ENCODE assay signal across 1 cellular context in the genomic region with DNA sequence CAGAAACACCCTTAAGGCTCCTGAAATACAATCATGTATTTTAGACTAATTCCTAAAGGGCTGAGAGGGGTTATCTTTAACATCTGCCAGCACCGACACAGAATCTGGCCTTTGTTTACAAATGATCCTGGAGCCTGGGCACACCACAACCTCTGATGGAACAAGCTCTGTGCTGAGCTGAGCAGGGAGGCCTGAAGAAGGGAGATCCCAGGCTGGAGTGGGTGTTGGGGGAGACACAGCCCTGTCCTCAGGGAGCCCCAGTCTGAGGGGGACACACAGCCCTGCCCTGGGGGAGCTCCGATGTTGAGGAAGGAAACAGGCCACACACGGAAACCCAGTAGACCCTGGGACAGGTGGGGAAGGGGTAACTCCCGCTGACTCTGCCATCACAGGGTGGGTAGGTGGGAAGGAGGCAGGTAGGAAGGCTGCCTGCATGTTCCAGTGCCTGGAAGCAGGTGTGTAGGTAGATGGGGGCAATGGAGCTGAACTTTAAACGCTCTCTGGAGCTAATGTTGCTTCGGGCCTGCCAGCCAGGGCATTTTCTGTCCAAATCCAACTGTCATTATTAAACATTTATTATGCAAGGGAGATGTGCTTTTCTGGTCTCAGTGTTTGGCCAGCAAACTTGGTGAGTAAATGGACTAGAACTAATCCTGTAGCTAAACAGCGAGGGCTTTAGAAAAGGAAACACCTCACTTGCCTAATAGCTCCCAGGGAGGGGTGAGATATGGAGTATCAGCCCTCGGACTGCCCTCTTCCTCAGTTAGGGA.
TF ChIP-seq lines count a peak whose summit lies in the region.

No MANE protein-coding gene starts in this region.

TF ChIP-seq in HepG2, 621 proteins besides CTCF, POLR2A, EP300 and RAD21 (continued from another document):
- TF ChIP-seq, protein P1, sequence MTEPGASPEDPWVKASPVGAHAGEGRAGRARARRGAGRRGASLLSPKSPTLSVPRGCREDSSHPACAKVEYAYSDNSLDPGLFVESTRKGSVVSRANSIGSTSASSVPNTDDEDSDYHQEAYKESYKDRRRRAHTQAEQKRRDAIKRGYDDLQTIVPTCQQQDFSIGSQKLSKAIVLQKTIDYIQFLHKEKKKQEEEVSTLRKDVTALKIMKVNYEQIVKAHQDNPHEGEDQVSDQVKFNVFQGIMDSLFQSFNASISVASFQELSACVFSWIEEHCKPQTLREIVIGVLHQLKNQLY (CRISPR knock-in tag; IDR thresholded peaks at IDR 0.05): no peak
- TF ChIP-seq CHD4 (IDR thresholded peaks at IDR 0.05; ENCODE audit: borderline replicate concordance, low read length) (no peak), SNAPC2 (CRISPR knock-in tag; IDR thresholded peaks at IDR 0.05) (no peak), ZNF614 (CRISPR knock-in tag; IDR thresholded peaks at IDR 0.05; ENCODE audit: borderline replicate concordance) (peak; percentile 37; the same call in 1 of the 2 replicates), ZNF350 (CRISPR knock-in tag; IDR thresholded peaks at IDR 0.05; ENCODE audit: borderline replicate concordance, low read depth) (peak; percentile 23; the same call in 1 of the 2 replicates), JARID2 (CRISPR knock-in tag; IDR thresholded peaks at IDR 0.05; ENCODE audit: insufficient replicate concordance) (no peak), PCBP1 (IDR thresholded peaks at IDR 0.05; ENCODE audit: borderline replicate concordance, low read depth, low read length) (no peak), NFKB2 (CRISPR knock-in tag; IDR thresholded peaks at IDR 0.05; ENCODE audit: borderline replicate concordance) (no peak), MBNL3 (CRISPR knock-in tag; conservative IDR thresholded peaks at IDR 0.05) (no peak), NONO (IDR thresholded peaks at IDR 0.05) (no peak), NONO (CRISPR knock-in tag; conservative IDR thresholded peaks at IDR 0.05) (peak; percentile 67; the same call in 1 of the 2 replicates), ZNF775 (CRISPR knock-in tag; IDR thresholded peaks at IDR 0.05; ENCODE audit: borderline replicate concordance) (0 out of 2 replicates have a peak, but pooled peaks have one; percentile 3), HES4 (CRISPR knock-in tag; IDR thresholded peaks at IDR 0.05; ENCODE audit: borderline replicate concordance) (no peak), NCOA1 (CRISPR knock-in tag; IDR thresholded peaks at IDR 0.05) (no peak), FOXA1 (IDR thresholded peaks at IDR 0.05) (no peak), FOXA1 (CRISPR knock-in tag; IDR thresholded peaks at IDR 0.05) (0 out of 2 replicates have a peak, but pooled peaks have one; percentile 40), ZNF616 (CRISPR knock-in tag; IDR thresholded peaks at IDR 0.05; ENCODE audit: low read depth) (no peak), EEA1 (CRISPR knock-in tag; IDR thresholded peaks at IDR 0.05; ENCODE audit: borderline replicate concordance) (no peak), ISL2 (CRISPR knock-in tag; IDR thresholded peaks at IDR 0.05) (peak; percentile 64), JUNB (CRISPR knock-in tag; IDR thresholded peaks at IDR 0.05; ENCODE audit: borderline replicate concordance) (no peak), SP140L (CRISPR knock-in tag; IDR thresholded peaks at IDR 0.05; ENCODE audit: borderline replicate concordance) (no peak), TCF12 (IDR thresholded peaks at IDR 0.05) (no peak), TCF12 (CRISPR knock-in tag; IDR thresholded peaks at IDR 0.05) (no peak), CCDC6 (CRISPR knock-in tag; IDR thresholded peaks at IDR 0.05) (peak; percentile 16; the same call in 1 of the 2 replicates)
- TF ChIP-seq, protein P2, sequence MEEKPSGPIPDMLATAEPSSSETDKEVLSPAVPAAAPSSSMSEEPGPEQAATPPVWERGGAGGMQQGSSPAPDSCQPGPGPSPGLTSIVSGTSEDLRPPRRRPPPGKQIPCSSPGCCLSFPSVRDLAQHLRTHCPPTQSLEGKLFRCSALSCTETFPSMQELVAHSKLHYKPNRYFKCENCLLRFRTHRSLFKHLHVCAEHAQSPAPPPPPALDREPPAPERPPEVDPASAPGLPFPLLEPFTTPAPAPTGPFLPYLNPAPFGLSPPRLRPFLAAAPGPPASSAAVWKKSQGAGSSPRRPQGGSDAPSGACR (CRISPR knock-in tag; IDR thresholded peaks at IDR 0.05): no peak
- TF ChIP-seq, protein P3, sequence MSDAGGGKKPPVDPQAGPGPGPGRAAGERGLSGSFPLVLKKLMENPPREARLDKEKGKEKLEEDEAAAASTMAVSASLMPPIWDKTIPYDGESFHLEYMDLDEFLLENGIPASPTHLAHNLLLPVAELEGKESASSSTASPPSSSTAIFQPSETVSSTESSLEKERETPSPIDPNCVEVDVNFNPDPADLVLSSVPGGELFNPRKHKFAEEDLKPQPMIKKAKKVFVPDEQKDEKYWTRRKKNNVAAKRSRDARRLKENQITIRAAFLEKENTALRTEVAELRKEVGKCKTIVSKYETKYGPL (CRISPR knock-in tag; IDR thresholded peaks at IDR 0.05): 0 out of 2 replicates have a peak, but pooled peaks have one; percentile 51
- TF ChIP-seq, protein P4, sequence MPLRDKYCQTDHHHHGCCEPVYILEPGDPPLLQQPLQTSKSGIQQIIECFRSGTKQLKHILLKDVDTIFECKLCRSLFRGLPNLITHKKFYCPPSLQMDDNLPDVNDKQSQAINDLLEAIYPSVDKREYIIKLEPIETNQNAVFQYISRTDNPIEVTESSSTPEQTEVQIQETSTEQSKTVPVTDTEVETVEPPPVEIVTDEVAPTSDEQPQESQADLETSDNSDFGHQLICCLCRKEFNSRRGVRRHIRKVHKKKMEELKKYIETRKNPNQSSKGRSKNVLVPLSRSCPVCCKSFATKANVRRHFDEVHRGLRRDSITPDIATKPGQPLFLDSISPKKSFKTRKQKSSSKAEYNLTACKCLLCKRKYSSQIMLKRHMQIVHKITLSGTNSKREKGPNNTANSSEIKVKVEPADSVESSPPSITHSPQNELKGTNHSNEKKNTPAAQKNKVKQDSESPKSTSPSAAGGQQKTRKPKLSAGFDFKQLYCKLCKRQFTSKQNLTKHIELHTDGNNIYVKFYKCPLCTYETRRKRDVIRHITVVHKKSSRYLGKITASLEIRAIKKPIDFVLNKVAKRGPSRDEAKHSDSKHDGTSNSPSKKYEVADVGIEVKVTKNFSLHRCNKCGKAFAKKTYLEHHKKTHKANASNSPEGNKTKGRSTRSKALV (CRISPR knock-in tag; IDR thresholded peaks at IDR 0.05): no peak
- TF ChIP-seq, protein P5, sequence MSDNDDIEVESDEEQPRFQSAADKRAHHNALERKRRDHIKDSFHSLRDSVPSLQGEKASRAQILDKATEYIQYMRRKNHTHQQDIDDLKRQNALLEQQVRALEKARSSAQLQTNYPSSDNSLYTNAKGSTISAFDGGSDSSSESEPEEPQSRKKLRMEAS (IDR thresholded peaks at IDR 0.05): peak; percentile 35; the same call in 1 of the 2 replicates
- TF ChIP-seq, protein P6, sequence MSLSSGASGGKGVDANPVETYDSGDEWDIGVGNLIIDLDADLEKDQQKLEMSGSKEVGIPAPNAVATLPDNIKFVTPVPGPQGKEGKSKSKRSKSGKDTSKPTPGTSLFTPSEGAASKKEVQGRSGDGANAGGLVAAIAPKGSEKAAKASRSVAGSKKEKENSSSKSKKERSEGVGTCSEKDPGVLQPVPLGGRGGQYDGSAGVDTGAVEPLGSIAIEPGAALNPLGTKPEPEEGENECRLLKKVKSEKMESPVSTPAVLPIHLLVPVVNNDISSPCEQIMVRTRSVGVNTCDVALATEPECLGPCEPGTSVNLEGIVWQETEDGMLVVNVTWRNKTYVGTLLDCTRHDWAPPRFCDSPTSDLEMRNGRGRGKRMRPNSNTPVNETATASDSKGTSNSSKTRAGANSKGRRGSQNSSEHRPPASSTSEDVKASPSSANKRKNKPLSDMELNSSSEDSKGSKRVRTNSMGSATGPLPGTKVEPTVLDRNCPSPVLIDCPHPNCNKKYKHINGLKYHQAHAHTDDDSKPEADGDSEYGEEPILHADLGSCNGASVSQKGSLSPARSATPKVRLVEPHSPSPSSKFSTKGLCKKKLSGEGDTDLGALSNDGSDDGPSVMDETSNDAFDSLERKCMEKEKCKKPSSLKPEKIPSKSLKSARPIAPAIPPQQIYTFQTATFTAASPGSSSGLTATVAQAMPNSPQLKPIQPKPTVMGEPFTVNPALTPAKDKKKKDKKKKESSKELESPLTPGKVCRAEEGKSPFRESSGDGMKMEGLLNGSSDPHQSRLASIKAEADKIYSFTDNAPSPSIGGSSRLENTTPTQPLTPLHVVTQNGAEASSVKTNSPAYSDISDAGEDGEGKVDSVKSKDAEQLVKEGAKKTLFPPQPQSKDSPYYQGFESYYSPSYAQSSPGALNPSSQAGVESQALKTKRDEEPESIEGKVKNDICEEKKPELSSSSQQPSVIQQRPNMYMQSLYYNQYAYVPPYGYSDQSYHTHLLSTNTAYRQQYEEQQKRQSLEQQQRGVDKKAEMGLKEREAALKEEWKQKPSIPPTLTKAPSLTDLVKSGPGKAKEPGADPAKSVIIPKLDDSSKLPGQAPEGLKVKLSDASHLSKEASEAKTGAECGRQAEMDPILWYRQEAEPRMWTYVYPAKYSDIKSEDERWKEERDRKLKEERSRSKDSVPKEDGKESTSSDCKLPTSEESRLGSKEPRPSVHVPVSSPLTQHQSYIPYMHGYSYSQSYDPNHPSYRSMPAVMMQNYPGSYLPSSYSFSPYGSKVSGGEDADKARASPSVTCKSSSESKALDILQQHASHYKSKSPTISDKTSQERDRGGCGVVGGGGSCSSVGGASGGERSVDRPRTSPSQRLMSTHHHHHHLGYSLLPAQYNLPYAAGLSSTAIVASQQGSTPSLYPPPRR (CRISPR knock-in tag; IDR thresholded peaks at IDR 0.05; ENCODE audit: borderline replicate concordance): peak; percentile 29; the same call in 1 of the 2 replicates
- TF ChIP-seq, protein P7, sequence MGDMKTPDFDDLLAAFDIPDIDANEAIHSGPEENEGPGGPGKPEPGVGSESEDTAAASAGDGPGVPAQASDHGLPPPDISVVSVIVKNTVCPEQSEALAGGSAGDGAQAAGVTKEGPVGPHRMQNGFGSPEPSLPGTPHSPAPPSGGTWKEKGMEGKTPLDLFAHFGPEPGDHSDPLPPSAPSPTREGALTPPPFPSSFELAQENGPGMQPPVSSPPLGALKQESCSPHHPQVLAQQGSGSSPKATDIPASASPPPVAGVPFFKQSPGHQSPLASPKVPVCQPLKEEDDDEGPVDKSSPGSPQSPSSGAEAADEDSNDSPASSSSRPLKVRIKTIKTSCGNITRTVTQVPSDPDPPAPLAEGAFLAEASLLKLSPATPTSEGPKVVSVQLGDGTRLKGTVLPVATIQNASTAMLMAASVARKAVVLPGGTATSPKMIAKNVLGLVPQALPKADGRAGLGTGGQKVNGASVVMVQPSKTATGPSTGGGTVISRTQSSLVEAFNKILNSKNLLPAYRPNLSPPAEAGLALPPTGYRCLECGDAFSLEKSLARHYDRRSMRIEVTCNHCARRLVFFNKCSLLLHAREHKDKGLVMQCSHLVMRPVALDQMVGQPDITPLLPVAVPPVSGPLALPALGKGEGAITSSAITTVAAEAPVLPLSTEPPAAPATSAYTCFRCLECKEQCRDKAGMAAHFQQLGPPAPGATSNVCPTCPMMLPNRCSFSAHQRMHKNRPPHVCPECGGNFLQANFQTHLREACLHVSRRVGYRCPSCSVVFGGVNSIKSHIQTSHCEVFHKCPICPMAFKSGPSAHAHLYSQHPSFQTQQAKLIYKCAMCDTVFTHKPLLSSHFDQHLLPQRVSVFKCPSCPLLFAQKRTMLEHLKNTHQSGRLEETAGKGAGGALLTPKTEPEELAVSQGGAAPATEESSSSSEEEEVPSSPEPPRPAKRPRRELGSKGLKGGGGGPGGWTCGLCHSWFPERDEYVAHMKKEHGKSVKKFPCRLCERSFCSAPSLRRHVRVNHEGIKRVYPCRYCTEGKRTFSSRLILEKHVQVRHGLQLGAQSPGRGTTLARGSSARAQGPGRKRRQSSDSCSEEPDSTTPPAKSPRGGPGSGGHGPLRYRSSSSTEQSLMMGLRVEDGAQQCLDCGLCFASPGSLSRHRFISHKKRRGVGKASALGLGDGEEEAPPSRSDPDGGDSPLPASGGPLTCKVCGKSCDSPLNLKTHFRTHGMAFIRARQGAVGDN (CRISPR knock-in tag; IDR thresholded peaks at IDR 0.05): peak; percentile 69
TF ChIP-seq in HepG2: peak in this region for 85.
